Comparison of ENCODE assay signal across 11 cellular contexts in the genomic region with DNA sequence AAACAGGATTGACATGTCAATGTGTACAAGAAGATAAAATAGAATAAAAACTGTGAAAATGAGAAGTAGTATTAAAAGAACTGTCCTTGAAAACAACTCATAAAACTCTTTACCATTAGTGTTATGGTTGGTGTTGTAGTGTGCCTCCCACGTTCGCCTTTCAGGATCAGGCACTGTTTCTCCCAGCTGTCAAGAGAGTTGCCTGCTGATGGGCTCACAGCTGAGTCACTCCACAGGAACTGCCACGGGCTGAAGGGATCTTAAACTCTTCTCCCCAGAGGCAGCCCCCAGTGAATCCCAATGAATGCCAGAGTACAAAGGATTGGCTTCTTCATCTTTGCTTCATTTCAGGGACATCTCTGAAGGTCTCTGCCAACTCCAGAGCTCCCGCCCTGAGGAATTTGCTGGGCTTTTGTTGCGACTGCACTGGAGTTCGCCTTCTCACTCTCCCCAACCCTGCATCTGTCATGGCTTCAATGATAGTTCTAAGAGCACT.
DNase-seq lines count a peak whose midpoint lies in the region; ATAC-seq and TF ChIP-seq lines count a peak whose summit lies in the region.
"Had no signal": no experiment of that assay in that cellular context is flagged by ENCODE, and none has a peak within 500 bp of the region (broad histone marks: within the 10 kb centered on the region; RNA-seq: fewer than 3 reads in every experiment).

No MANE protein-coding gene starts in this region.

- no peak overlapping the region for H3K27ac Mint-ChIP-seq in activated naive CD4-positive, alpha-beta T cell treated with anti-CD3 and anti-CD28 coated beads, Interleukin-2, amount 50 U/mL, for 72 hours
- H3K27ac Mint-ChIP-seq: natural killer cell had no signal

- TF ChIP-seq CTCF in body of pancreas (IDR thresholded peaks at IDR 0.05) = no peak

- ATAC-seq in body of pancreas (peak; percentile 18), HG02623 (IDR thresholded peaks at IDR 0.05; ENCODE audit: unreplicated experiment) (no peak), HG03521 (IDR thresholded peaks at IDR 0.05; ENCODE audit: unreplicated experiment) (no peak)
- no peak for ATAC-seq in activated naive CD4-positive, alpha-beta T cell treated with anti-CD3 and anti-CD28 coated beads, Interleukin-2, amount 50 U/mL, for 72 hours
- ATAC-seq: natural killer cell had no signal

- H3K9me3 ChIP-seq in body of pancreas (no peaks in the 10 kb centered on the region), skeletal muscle satellite cell (replicated peaks; ENCODE audit: low read length) (no peaks in the 10 kb centered on the region)

- H3K4me2 ChIP-seq in skeletal muscle satellite cell (ENCODE audit: low read length) = peak overlapping the region; percentile 72

- WGBS in body of pancreas, 2 donors = 83 to 93% methylated on average over 6 of the region's 6 CpGs

- no peaks in the 10 kb centered on the region for H3K9me3 Mint-ChIP-seq in activated naive CD4-positive, alpha-beta T cell treated with anti-CD3 and anti-CD28 coated beads, Interleukin-2, amount 50 U/mL, for 72 hours

- TF ChIP-seq POLR2A in body of pancreas (IDR thresholded peaks at IDR 0.05) = no peak

- H3K27me3 ChIP-seq in body of pancreas (no peaks in the 10 kb centered on the region), skeletal muscle satellite cell (ENCODE audit: control insufficient read depth, insufficient read depth, low read length) (no peaks in the 10 kb centered on the region)

- H3K4me1 ChIP-seq in body of pancreas (peaks cover 15% of the 10 kb centered on the region), skeletal muscle satellite cell (ENCODE audit: control insufficient read depth, insufficient read depth, low read length) (peaks cover 4% of the 10 kb centered on the region)

- no peak overlapping the region for H3K27ac ChIP-seq in body of pancreas

- DNase-seq in HT1080 (ENCODE audit: low read depth) (peak; percentile 46), body of pancreas (peak in 3 of 4 donors; percentile 6 to 12 (median 9)), iPS DF 19.7 (ENCODE audit: low read depth, low spot score) (peak; percentile 89), midbrain (lab: John Stamatoyannopoulos, UW) (no peak)
- DNase-seq in activated naive CD4-positive, alpha-beta T cell treated with anti-CD3 and anti-CD28 coated beads, Interleukin-2, amount 50 U/mL, for 72 hours (ENCODE audit: low spot score in 2 of 2) = no peak
- DNase-seq: cortex of kidney, natural killer cell, NCI-H510A treated with DMSO at 0.1 percent for 48 hours had no signal

- intact Hi-C loops in body of pancreas (cut with DNase I) = no loop called here

- H3K36me3 ChIP-seq in body of pancreas (replicated peaks in 1 of 2; ENCODE audit: insufficient read depth in 1 of 2, low read depth in 2 of 2) (no peaks in the 10 kb centered on the region), skeletal muscle satellite cell (ENCODE audit: insufficient read depth, low read length) (no peaks in the 10 kb centered on the region)

- H3K4me3 ChIP-seq in body of pancreas (no peak overlapping the region), skeletal muscle satellite cell (ENCODE audit: low read length) (peak overlapping the region; percentile 31)

- no peaks in the 10 kb centered on the region for H3K36me3 Mint-ChIP-seq in activated naive CD4-positive, alpha-beta T cell treated with anti-CD3 and anti-CD28 coated beads, Interleukin-2, amount 50 U/mL, for 72 hours
- H3K36me3 Mint-ChIP-seq: natural killer cell had no signal

- no peak overlapping the region for H3K9ac ChIP-seq in skeletal muscle satellite cell (ENCODE audit: low read depth, low read length)

Comparison
In these comparisons a context has a peak if more than half of its experiments do, and no peak if none do; other contexts are left out.
1. DNase-seq: peak in HT1080 (single experiment), body of pancreas (3 of 4) and iPS DF 19.7 (single experiment); none in midbrain (single experiment) and activated naive CD4-positive, alpha-beta T cell treated with anti-CD3 and anti-CD28 coated beads, Interleukin-2, amount 50 U/mL, for 72 hours (0 of 2).